ENCODE assay signal across 10 cellular contexts in the genomic region with DNA sequence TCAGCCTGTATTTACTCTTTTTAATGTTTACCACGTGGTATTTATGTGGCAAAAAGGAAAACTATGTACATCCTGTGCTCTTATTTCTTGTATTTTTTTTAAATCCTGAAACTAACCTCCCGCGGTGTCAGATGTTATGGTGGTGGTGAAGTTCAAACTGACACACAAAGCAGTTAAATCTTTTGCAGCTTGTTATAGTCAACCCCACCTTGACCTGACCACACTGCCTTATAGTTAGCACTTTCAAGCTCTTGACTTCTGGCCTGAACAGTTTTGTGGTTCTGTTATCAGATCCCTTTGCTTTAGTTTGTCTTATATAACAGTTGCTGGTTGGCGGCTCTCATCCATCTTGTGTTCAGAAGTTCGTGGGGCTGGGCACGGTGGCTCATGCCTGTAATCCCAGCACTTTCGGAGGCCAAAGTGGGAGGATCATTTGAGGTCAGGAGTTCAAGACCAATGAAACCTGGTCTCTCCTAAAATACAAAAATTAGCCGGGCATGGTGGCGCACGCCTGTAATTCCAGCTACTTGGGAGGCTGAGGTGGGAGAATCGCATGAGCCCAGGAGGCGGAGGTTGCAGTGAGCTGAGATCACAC. TPM values are rescaled to one million over a fixed set of nuclear protein-coding genes. Genes with fewer than 3 reads are reported as not detected.
DNase-seq lines count a peak whose midpoint lies in the region; ATAC-seq and TF ChIP-seq lines count a peak whose summit lies in the region.
"Had no signal": no experiment of that assay in that cellular context is flagged by ENCODE, and none has a peak within 500 bp of the region (broad histone marks: within the 10 kb centered on the region; RNA-seq: fewer than 3 reads in every experiment).

No MANE protein-coding gene starts in this region.

- H3K9me3 ChIP-seq in BE2C (no peaks in the 10 kb centered on the region), MM.1S (replicated peaks; ENCODE audit: insufficient read depth, low read length) (no peaks in the 10 kb centered on the region)

- no peak overlapping the region for H3K27ac Mint-ChIP-seq in nephron progenitor cell

- H3K4me3 ChIP-seq in BE2C (ENCODE audit: low read depth, low read length) (peak overlapping the region; percentile 88), MM.1S (ENCODE audit: low read length) (peak overlapping the region; percentile 82), dorsolateral prefrontal cortex (peak overlapping the region in 58 of 59 donors; percentile 56 to 98 (median 89))

- intact Hi-C loops in dorsolateral prefrontal cortex (cut with DNase I): loop anchor here in 1 of 2 donors (10.0 kb wide), 2 partner anchors 245 to 435 kb away; a partner anchor contains a TSS

- H3K27me3 ChIP-seq in BE2C (no peaks in the 10 kb centered on the region), MM.1S (replicated peaks; ENCODE audit: insufficient read depth, low read length) (no peaks in the 10 kb centered on the region), dorsolateral prefrontal cortex (no peaks in the 10 kb centered on the region)

- no peak for TF ChIP-seq CTCF in BE2C (IDR thresholded peaks at IDR 0.05; ENCODE audit: low read depth, low read length)
- TF ChIP-seq CTCF in MM.1S (IDR thresholded peaks at IDR 0.05; ENCODE audit: low read length): no peak
- TF ChIP-seq CTCF in dorsolateral prefrontal cortex (IDR thresholded peaks at IDR 0.05 in 54 of 56, conservative IDR thresholded peaks at IDR 0.05 in 2 of 56; ENCODE audit: low read depth in 1 of 56, partially characterized antibody in 56 of 56): no peak
- no peak for TF ChIP-seq CTCF in nephron progenitor cell (IDR thresholded peaks at IDR 0.05)

- H3K4me1 ChIP-seq in BE2C: 0 out of 2 replicates have a peak, but pooled peaks cover 5% of the 10 kb centered on the region
- peaks cover 17% of the 10 kb centered on the region for H3K4me1 ChIP-seq in MM.1S (ENCODE audit: low read length)

- H3K27me3 Mint-ChIP-seq in nephron progenitor cell (ENCODE audit: low read depth, poor library complexity): no peaks in the 10 kb centered on the region

- DNase-seq in BE2C: no peak
- peak; percentile 51 for DNase-seq in MM.1S
- no peak for DNase-seq in dorsolateral prefrontal cortex
- DNase-seq in nephron progenitor cell: no peak
- no peak for DNase-seq in EL
- no peak for DNase-seq in T1000 (lab: John Stamatoyannopoulos, UW)
- DNase-seq: NCI-H2171; stimulated activated CD4-positive, alpha-beta T cell treated with anti-CD3 and anti-CD28 coated beads, Interleukin-4, amount 100 ng/mL, for 4 hours had no signal

- peaks cover 45% of the 10 kb centered on the region for H3K79me2 ChIP-seq in MM.1S (ENCODE audit: low read length)

- no peaks in the 10 kb centered on the region for H3K9me2 ChIP-seq in MM.1S (replicated peaks; ENCODE audit: insufficient read depth, low read length)

- peaks cover 41% of the 10 kb centered on the region for H3K4me1 Mint-ChIP-seq in nephron progenitor cell

- peak overlapping the region; percentile 89 for H3K4me2 ChIP-seq in MM.1S (ENCODE audit: low read depth, low read length)

- H3K9me3 Mint-ChIP-seq in nephron progenitor cell: no peaks in the 10 kb centered on the region

- no peak for ATAC-seq in GM18909 (IDR thresholded peaks at IDR 0.05; ENCODE audit: poor library complexity, unreplicated experiment)
- ATAC-seq in GM21737 (IDR thresholded peaks at IDR 0.05; ENCODE audit: unreplicated experiment): no peak

- no peaks in the 10 kb centered on the region for H4K20me1 ChIP-seq in MM.1S (ENCODE audit: insufficient read depth, low read length)

- peaks cover 11% of the 10 kb centered on the region for H3F3A ChIP-seq in MM.1S (ENCODE audit: insufficient read depth, low read length)

- H3K36me3 ChIP-seq in BE2C (peaks cover 62% of the 10 kb centered on the region), MM.1S (replicated peaks; ENCODE audit: insufficient read depth, low read length) (peaks cover 14% of the 10 kb centered on the region; the same call in 1 of the 2 replicates)

- peak overlapping the region; percentile 88 for H3K4me3 Mint-ChIP-seq in nephron progenitor cell

- no peak overlapping the region for H2AFZ ChIP-seq in MM.1S (ENCODE audit: low read length)

- H3K36me3 Mint-ChIP-seq in nephron progenitor cell (ENCODE audit: low read depth): peaks cover 51% of the 10 kb centered on the region

- H3K9ac ChIP-seq in MM.1S (ENCODE audit: low read length): peak overlapping the region; percentile 73

- H3K27ac ChIP-seq in MM.1S (ENCODE audit: low read length) (peak overlapping the region; percentile 11; the same call in 1 of the 2 replicates), dorsolateral prefrontal cortex (peak overlapping the region in 34 of 59 donors; percentile 5 to 93 (median 79))

RNA-seq across cellular contexts. Expression of a gene that starts 2.1 kb away (rescaled TPM):
- polyA plus RNA-seq in BE2C (2012; ENCODE audit: insufficient read depth, insufficient read length, low read depth): 13.2 TPM
- total RNA-seq in dorsolateral prefrontal cortex: 10 to 100 TPM; 14.5 to 54.3 (median 25.9) TPM

RNA-seq across cellular contexts. Expression of a gene that starts 6.3 kb away (rescaled TPM):
- 131 TPM for polyA plus RNA-seq in BE2C (2012; ENCODE audit: insufficient read depth, insufficient read length, low read depth)
- total RNA-seq in dorsolateral prefrontal cortex: 10 to 100 TPM in 100 of 120 experiments, 1 to 10 TPM in 20; 6.8 to 20.9 (median 12.4) TPM

RNA-seq across cellular contexts. Expression of a gene that starts 16.9 kb away (rescaled TPM):
- 3.0 TPM for polyA plus RNA-seq in BE2C (2012; ENCODE audit: insufficient read depth, insufficient read length, low read depth)
- 100 to 1,000 TPM in 6 of 120 experiments, 10 to 100 TPM in 114; 12.5 to 161 (median 54.1) TPM for total RNA-seq in dorsolateral prefrontal cortex

RNA-seq across cellular contexts. Expression of a gene that starts 47.1 kb away (rescaled TPM):
- polyA plus RNA-seq in BE2C (2012; ENCODE audit: insufficient read depth, insufficient read length, low read depth): 26.4 TPM
- total RNA-seq in dorsolateral prefrontal cortex: 10 to 100 TPM; 22.1 to 52.9 (median 33.6) TPM
